9 cellular contexts compared by ENCODE assay signal in the genomic region with DNA sequence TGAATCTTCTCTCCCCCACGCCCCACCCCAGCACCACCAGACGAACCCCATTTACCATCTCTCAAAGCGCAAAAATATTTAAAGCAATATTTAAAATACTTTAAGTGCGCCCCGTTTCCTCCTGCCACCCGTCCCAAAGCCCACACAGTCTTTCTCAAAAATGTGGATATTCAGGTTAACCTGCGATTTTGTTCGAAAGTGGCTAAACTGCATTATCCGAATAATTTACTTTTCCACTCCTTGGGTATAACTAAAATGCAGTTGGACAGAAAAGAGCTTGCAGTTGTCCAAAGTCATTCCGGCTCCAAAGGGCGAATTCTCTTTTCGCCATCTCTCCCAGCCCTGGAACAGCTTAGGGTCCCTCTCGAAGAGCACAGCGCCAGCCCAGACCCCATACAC. TPM values are rescaled to one million over a fixed set of nuclear protein-coding genes. Genes with fewer than 3 reads are reported as not detected.
DNase-seq lines count a peak whose midpoint lies in the region; ATAC-seq and TF ChIP-seq lines count a peak whose summit lies in the region.
"Had no signal": no experiment of that assay in that cellular context is flagged by ENCODE, and none has a peak within 500 bp of the region (broad histone marks: within the 10 kb centered on the region; RNA-seq: fewer than 3 reads in every experiment).

No MANE protein-coding gene starts in this region.

- peak overlapping the region; percentile 75 for H3K4me3 ChIP-seq in GM23248
- H3K4me3 ChIP-seq in fibroblast of mammary gland (ENCODE audit: control insufficient read depth, low read depth, low read length), result peak overlapping the region; percentile 57
- H3K4me3 ChIP-seq in psoas muscle, result peak overlapping the region; percentile 63

- peak overlapping the region; percentile 73 for H3K4me3 Mint-ChIP-seq in T-helper 17 cell

- H3K27me3 Mint-ChIP-seq in T-helper 17 cell, result peaks cover 83% of the 10 kb centered on the region

- no peak for DNase-seq in GM23248
- DNase-seq in T-helper 17 cell, result no peak
- no peak for DNase-seq in fibroblast of mammary gland (ENCODE audit: low read depth)
- no peak for DNase-seq in psoas muscle
- DNase-seq in SW480 (ENCODE audit: low spot score), result no peak
- no peak for DNase-seq in islet precursor cell
- DNase-seq in kidney tubule cell (ENCODE audit: low spot score), result no peak
- no peak for DNase-seq in AML-193 (lab: John Stamatoyannopoulos, UW)
- DNase-seq: stimulated activated naive CD4-positive, alpha-beta T cell had no signal

- peaks cover 4% of the 10 kb centered on the region for H3K4me1 Mint-ChIP-seq in T-helper 17 cell

- intact Hi-C loops in psoas muscle (cut with DNase I), result no loop called here

- H3K9me2 ChIP-seq in GM23248 (ENCODE audit: insufficient read depth), result no peaks in the 10 kb centered on the region

- H3K36me3 ChIP-seq in GM23248 (ENCODE audit: low read depth) (no peaks in the 10 kb centered on the region), psoas muscle (ENCODE audit: insufficient read depth in 1 of 2, low read depth in 1 of 2) (no peaks in the 10 kb centered on the region)

- H3K4me2 ChIP-seq in GM23248 (ENCODE audit: unreplicated experiment), result peak overlapping the region; percentile 95

- ATAC-seq in T-helper 17 cell (no peak), psoas muscle (no peak)

- H3K27ac Mint-ChIP-seq in T-helper 17 cell, result no peak overlapping the region

- in situ Hi-C loops in GM23248 (cut with MboI), result no loop called here

- no peak overlapping the region for H3K27ac ChIP-seq in GM23248
- no peak overlapping the region for H3K27ac ChIP-seq in psoas muscle

- peak overlapping the region; percentile 93 for H2AFZ ChIP-seq in GM23248

- peak overlapping the region; percentile 47; the same call in 1 of the 2 replicates for H3K9ac ChIP-seq in GM23248

- H3K27me3 ChIP-seq in GM23248 (replicated peaks; ENCODE audit: insufficient read depth) (peaks cover 4% of the 10 kb centered on the region; the same call in 1 of the 2 replicates), psoas muscle (ENCODE audit: insufficient read depth in 3 of 3, low read length in 2 of 3) (peaks cover 0 to 43% (median 18%) of the 10 kb centered on the region in 3 donors)

- H4K20me1 ChIP-seq in GM23248 (ENCODE audit: insufficient read depth), result no peaks in the 10 kb centered on the region

- no peaks in the 10 kb centered on the region for H3F3A ChIP-seq in GM23248 (ENCODE audit: insufficient read depth)

- H3K9me3 ChIP-seq in GM23248 (ENCODE audit: low read depth) (no peaks in the 10 kb centered on the region), T-helper 17 cell (ENCODE audit: control insufficient read depth, low read length, poor library complexity, severe bottlenecking) (no peaks in the 10 kb centered on the region), psoas muscle (no peaks in the 10 kb centered on the region)

- no peak for TF ChIP-seq CTCF in fibroblast of mammary gland (conservative IDR thresholded peaks at IDR 0.05; ENCODE audit: control insufficient read depth, insufficient read depth, low read depth, low read length)
- no peak for TF ChIP-seq CTCF in psoas muscle (IDR thresholded peaks at IDR 0.05)

- H3K36me3 Mint-ChIP-seq in T-helper 17 cell (ENCODE audit: low read depth), result peaks cover 10% of the 10 kb centered on the region

- H3K4me1 ChIP-seq in GM23248 (ENCODE audit: insufficient read depth) (no peaks in the 10 kb centered on the region), psoas muscle (peaks cover 8% of the 10 kb centered on the region)

- no peaks in the 10 kb centered on the region for H3K79me2 ChIP-seq in GM23248 (ENCODE audit: insufficient read depth)

- 37 to 43% methylated on average over 14 of the region's 14 CpGs for WGBS in GM23248 (ENCODE audit: low coverage in 1 of 2, low lambda C conversion rate in 2 of 2, missing lambda C conversion rate in 2 of 2), 2 experiments
- WGBS in psoas muscle, 3 donors, result 15 to 19% (median 17%) methylated on average over 14 of the region's 14 CpGs

RNA-seq across cellular contexts. Expression of a gene that starts 0.7 kb away (rescaled TPM):
- total RNA-seq in GM23248 (2014; rRNA removed; shearing (Covaris generic)), result 3.4 and 3.5 TPM in 2 replicates
- 1.4 TPM in 2 replicates for polyA plus RNA-seq in GM23248 (2016; fragmentation: Nextera tagmentation; extraction: Ambion mirVana)
- total RNA-seq in T-helper 17 cell, result not detected
- total RNA-seq in psoas muscle, result not detected
- polyA plus RNA-seq in psoas muscle, result under 1 TPM in 2 of 3 donors, not detected in 1; 0.03 TPM

RNA-seq across cellular contexts. Expression of a gene that starts 36.8 kb away (rescaled TPM):
- 44.1 and 48.4 TPM in 2 replicates for total RNA-seq in GM23248 (2014; rRNA removed; shearing (Covaris generic))
- polyA plus RNA-seq in GM23248 (2016; fragmentation: Nextera tagmentation; extraction: Ambion mirVana) (37.9 and 41.9 TPM in 2 replicates), psoas muscle (10 to 100 TPM; 18.4 to 28.5 (median 25.3) TPM)
- total RNA-seq in T-helper 17 cell (10 to 100 TPM; 57.6 to 58.8 TPM), psoas muscle (10 to 100 TPM; 12.3 to 14.5 (median 13.4) TPM)

RNA-seq across cellular contexts. Expression of a gene that starts 59.4 kb away (rescaled TPM):
- total RNA-seq in GM23248 (2014; rRNA removed; shearing (Covaris generic)), result 45.3 and 47.7 TPM in 2 replicates
- polyA plus RNA-seq in GM23248 (2016; fragmentation: Nextera tagmentation; extraction: Ambion mirVana) (33.1 and 33.7 TPM in 2 replicates), psoas muscle (under 1 TPM; 0.06 to 0.23 (median 0.21) TPM)
- total RNA-seq in T-helper 17 cell (under 1 TPM; 0.25 to 0.57 TPM), psoas muscle (under 1 TPM; 0.18 to 0.46 (median 0.34) TPM)

Comparison
In these comparisons a context has a peak if more than half of its experiments do, and no peak if none do; other contexts are left out.
1. RNA of a gene that starts 59.4 kb away (total RNA-seq): 45.3 to 47.7 TPM in GM23248; 0.25 to 0.57 TPM in T-helper 17 cell and 0.18 to 0.46 TPM in psoas muscle; every median in the first group is over 10 times any median in the second.
2. Peak in every context shown above with its lines, with median percentiles within 50 percentile points of each other: H3K4me3 ChIP-seq.